ENCODE assay signal across 2 cellular contexts in genomic region chr14:78173266-78174001, GRCh38.
TF ChIP-seq lines count a peak whose summit lies in the region.

No MANE protein-coding gene starts in this region.

TF ChIP-seq in H1, 55 proteins besides CTCF, POLR2A, EP300 and RAD21 (continued from another document):
- TF ChIP-seq CHD2 (IDR thresholded peaks at IDR 0.05; ENCODE audit: low read length) (no peak), SIX5 (IDR thresholded peaks at IDR 0.05; ENCODE audit: low read depth, low read length) (no peak), NANOG (IDR thresholded peaks at IDR 0.05; ENCODE audit: insufficient read depth, low read depth, low read length, poor library complexity, severe bottlenecking) (no peak), JUN (IDR thresholded peaks at IDR 0.05; ENCODE audit: low read depth, low read length) (no peak), BRCA1 (IDR thresholded peaks at IDR 0.05; ENCODE audit: low read depth, low read length) (no peak), SP4 (IDR thresholded peaks at IDR 0.05; ENCODE audit: low read length) (no peak), GABPA (IDR thresholded peaks at IDR 0.05; ENCODE audit: borderline replicate concordance, insufficient read depth, low read length) (no peak), KDM5A (IDR thresholded peaks at IDR 0.05; ENCODE audit: low read length) (no peak), HDAC2 (IDR thresholded peaks at IDR 0.05; ENCODE audit: borderline replicate concordance in 1 of 2, low read depth in 2 of 2, low read length in 2 of 2) (no peak), TBP (IDR thresholded peaks at IDR 0.05; ENCODE audit: low read depth, low read length) (no peak), POU5F1 (IDR thresholded peaks at IDR 0.05; ENCODE audit: low read depth, low read length) (no peak)
TF ChIP-seq in H1: peak in this region for 0.

TF ChIP-seq in WTC11, 78 proteins besides CTCF, POLR2A, EP300 and RAD21:
- no peak for TF ChIP-seq IRF1 (CRISPR knock-in tag; IDR thresholded peaks at IDR 0.05)
- TF ChIP-seq ZNF281 (CRISPR knock-in tag; IDR thresholded peaks at IDR 0.05), result no peak
- no peak for TF ChIP-seq RELA (CRISPR knock-in tag; IDR thresholded peaks at IDR 0.05; ENCODE audit: borderline replicate concordance)
- no peak for TF ChIP-seq RORB (CRISPR knock-in tag; IDR thresholded peaks at IDR 0.05)
- no peak for TF ChIP-seq ATF1 (CRISPR knock-in tag; IDR thresholded peaks at IDR 0.05)
- TF ChIP-seq MLX (CRISPR knock-in tag; IDR thresholded peaks at IDR 0.05), result no peak
- TF ChIP-seq AFF4 (CRISPR knock-in tag; IDR thresholded peaks at IDR 0.05; ENCODE audit: borderline replicate concordance), result no peak
- no peak for TF ChIP-seq IRF2 (CRISPR knock-in tag; IDR thresholded peaks at IDR 0.05; ENCODE audit: borderline replicate concordance, low read depth)
- TF ChIP-seq E2F5 (CRISPR knock-in tag; IDR thresholded peaks at IDR 0.05), result no peak
- no peak for TF ChIP-seq NFYB (CRISPR knock-in tag; conservative IDR thresholded peaks at IDR 0.05; ENCODE audit: low read depth)
- no peak for TF ChIP-seq ZMAT4 (CRISPR knock-in tag; IDR thresholded peaks at IDR 0.05)
- TF ChIP-seq CREM (CRISPR knock-in tag; IDR thresholded peaks at IDR 0.05), result no peak
- no peak for TF ChIP-seq NFE2L1 (CRISPR knock-in tag; IDR thresholded peaks at IDR 0.05)
- no peak for TF ChIP-seq ZNF532 (CRISPR knock-in tag; IDR thresholded peaks at IDR 0.05; ENCODE audit: borderline replicate concordance)
- no peak for TF ChIP-seq TEAD1 (CRISPR knock-in tag; IDR thresholded peaks at IDR 0.05)
- no peak for TF ChIP-seq USF2 (CRISPR knock-in tag; IDR thresholded peaks at IDR 0.05)
- TF ChIP-seq ZNF263 (CRISPR knock-in tag; IDR thresholded peaks at IDR 0.05; ENCODE audit: low read depth), result no peak
- no peak for TF ChIP-seq KAT7 (CRISPR knock-in tag; IDR thresholded peaks at IDR 0.05; ENCODE audit: borderline replicate concordance)
